Comparison of ENCODE assay signal across 25 cellular contexts in the genomic region with DNA sequence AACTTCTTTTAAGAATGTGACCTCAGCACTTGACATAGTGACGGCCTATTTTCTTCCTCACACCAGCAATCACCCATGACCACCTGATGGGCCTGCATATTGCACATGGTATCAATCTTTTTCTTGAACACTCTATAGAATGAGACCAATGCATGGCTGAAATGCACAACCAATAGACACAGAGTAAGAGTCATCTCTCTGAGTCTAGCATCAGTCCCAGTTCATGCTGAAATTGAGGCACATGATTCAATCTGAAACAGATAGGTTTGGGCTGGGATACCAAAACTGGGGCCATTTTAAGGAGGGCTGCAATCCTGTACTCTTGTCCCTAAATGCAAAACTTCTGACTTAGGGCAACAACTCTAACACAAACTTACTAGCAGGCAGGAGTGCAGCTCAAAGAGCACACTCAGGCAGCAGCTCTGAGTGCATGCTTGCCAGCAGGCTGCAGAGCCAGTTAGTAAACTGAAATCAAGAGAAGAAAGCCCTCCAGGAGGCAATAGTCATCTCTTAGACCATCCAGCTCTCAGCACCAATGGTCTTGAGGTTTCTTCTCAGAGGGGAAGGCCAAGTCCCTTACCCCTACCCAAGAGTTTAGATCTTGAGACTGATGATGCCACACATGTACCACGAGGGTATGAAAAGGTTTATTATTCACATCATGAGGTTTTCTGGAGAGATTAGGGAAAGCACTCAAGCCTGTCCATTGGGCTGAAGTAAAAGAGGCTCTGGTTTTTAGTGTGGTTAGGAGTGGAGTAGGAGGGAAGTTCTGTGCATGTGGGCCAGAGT. TPM values are rescaled to one million over a fixed set of nuclear protein-coding genes. Genes with fewer than 3 reads are reported as not detected.
"Had no signal": no experiment of that assay in that cellular context is flagged by ENCODE, and none has a peak within 500 bp of the region (broad histone marks: within the 10 kb centered on the region; RNA-seq: fewer than 3 reads in every experiment).

No MANE protein-coding gene starts in this region.

- ATAC-seq: HepG2, Panc1, PC-3 had no signal

- DNase-seq: IMR-90, Karpas-422, KG1, MG63, NCI-H1092, NCI-H1105 treated with DMSO at 0.1 percent for 48 hours, NCI-H1417 treated with DMSO at 0.1 percent for 48 hours, NCI-H146, NCI-H1694 treated with DMSO at 0.1 percent for 48 hours, NCI-H1930, NCI-H2081, NCI-H2171, NCI-H226, NCI-H446, NCI-H510A, NCI-H524 treated with DMSO at 0.1 percent for 48 hours, NCI-H69, NCI-H774, PC-3, SHP77 treated with DMSO at 0.1 percent for 48 hours, SJCRH30 had no signal

RNA-seq across cellular contexts. Expression of a gene that starts 24.7 kb away (rescaled TPM):
- total RNA-seq: HepG2, HT-29, IMR-90, OCI-LY7, PC-3, SJCRH30 had no signal
- polyA plus RNA-seq: HepG2, IMR-90 had no signal
